ENCODE assay signal across 36 cellular contexts in the genomic region with DNA sequence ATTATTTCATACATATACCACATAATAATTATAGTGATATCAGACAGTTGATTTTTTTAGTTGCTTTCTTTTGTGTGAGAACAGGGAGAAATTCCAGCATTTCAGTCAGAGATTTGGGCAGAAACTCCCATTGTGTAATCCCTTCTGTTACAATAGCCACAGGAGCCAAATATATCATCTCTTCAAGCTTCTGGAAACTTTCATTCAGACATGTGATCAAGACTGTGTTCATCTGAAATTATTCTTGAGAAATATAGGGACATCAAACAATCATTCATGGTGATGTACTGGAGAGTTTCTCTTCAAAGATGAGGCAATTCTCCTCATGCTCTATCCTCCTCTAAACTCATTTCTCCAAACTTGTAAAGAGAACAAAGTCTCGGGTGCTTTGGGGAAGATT.
"Had no signal": no experiment of that assay in that cellular context is flagged by ENCODE, and none has a peak within 500 bp of the region (broad histone marks: within the 10 kb centered on the region; RNA-seq: fewer than 3 reads in every experiment).

No MANE protein-coding gene starts in this region.

- H3K27ac ChIP-seq: epithelial cell of prostate, heart right ventricle, left lung, lower lobe of right lung, pancreas, prostate gland, sigmoid colon, suprapubic skin, tibial artery, upper lobe of right lung had no signal

- H3K36me3 ChIP-seq: heart right ventricle, left lung, lower lobe of right lung, pancreas, prostate gland, sigmoid colon, suprapubic skin, tibial artery, upper lobe of right lung had no signal

- H3K4me1 Mint-ChIP-seq: activated CD4-positive, alpha-beta T cell treated with anti-CD3 and anti-CD28 coated beads, Interleukin-2, amount 10 ng/mL, durations not matched to agents 24 days and 14 days; activated naive CD4-positive, alpha-beta T cell treated with anti-CD3 and anti-CD28 coated beads, Interleukin-2, amount 10 ng/mL, durations not matched to agents 7 days and 5 days; activated naive CD8-positive, alpha-beta T cell treated with anti-CD3 and anti-CD28 coated beads, Interleukin-2, amount 10 ng/mL, durations not matched to agents 7 days and 5 days; central memory CD8-positive, alpha-beta T cell; naive thymus-derived CD8-positive, alpha-beta T cell; neural crest cell; stimulated activated memory B cell treated with anti-CD40 and anti-IgM and Interleukin-4, amounts not matched to agents 10 μg/mL and 1 μg/mL and 100 μg/mL, for 72 hours; stimulated activated naive CD8-positive, alpha-beta T cell treated with anti-CD3 and anti-CD28 coated beads, Interleukin-15, amount 100 ng/mL, for 72 hours had no signal

- H3K4me3 ChIP-seq: heart right ventricle, left lung, lower lobe of right lung, pancreas, prostate gland, sigmoid colon, smooth muscle cell, suprapubic skin, tibial artery, upper lobe of right lung had no signal

- ATAC-seq: heart right ventricle; left lung; lower lobe of right lung; naive thymus-derived CD8-positive, alpha-beta T cell; pancreas; stimulated activated memory B cell treated with anti-CD40 and anti-IgM and Interleukin-4, amounts not matched to agents 10 μg/mL and 1 μg/mL and 100 μg/mL, for 72 hours; stimulated activated naive CD8-positive, alpha-beta T cell treated with anti-CD3 and anti-CD28 coated beads, Interleukin-15, amount 100 ng/mL, for 72 hours; upper lobe of right lung had no signal

- H3K36me3 Mint-ChIP-seq: activated CD4-positive, alpha-beta memory T cell treated with anti-CD3 and anti-CD28 coated beads for 36 hours; activated naive CD4-positive, alpha-beta T cell treated with anti-CD3 and anti-CD28 coated beads, Interleukin-2, amount 10 ng/mL, durations not matched to agents 7 days and 5 days; activated naive CD8-positive, alpha-beta T cell treated with anti-CD3 and anti-CD28 coated beads, Interleukin-2, amount 10 ng/mL, durations not matched to agents 7 days and 5 days; naive thymus-derived CD8-positive, alpha-beta T cell; stimulated activated memory B cell treated with anti-CD40 and anti-IgM and Interleukin-4, amounts not matched to agents 10 μg/mL and 1 μg/mL and 100 μg/mL, for 72 hours had no signal

- H3K4me3 Mint-ChIP-seq: activated CD4-positive, alpha-beta memory T cell treated with anti-CD3 and anti-CD28 coated beads for 36 hours; activated CD4-positive, alpha-beta T cell treated with anti-CD3 and anti-CD28 coated beads, Interleukin-2, amount 10 ng/mL, durations not matched to agents 24 days and 14 days; activated naive CD4-positive, alpha-beta T cell treated with anti-CD3 and anti-CD28 coated beads, Interleukin-2, amount 10 ng/mL, durations not matched to agents 7 days and 5 days; activated naive CD8-positive, alpha-beta T cell treated with anti-CD3 and anti-CD28 coated beads, Interleukin-2, amount 10 ng/mL, durations not matched to agents 7 days and 5 days; activated T-helper 1 cell treated with anti-CD3 and anti-CD28 coated beads, Interleukin-12 subunit alpha, Interleukin-12 subunit beta, Interleukin-2, Interleukin-4 antibody, amounts not matched to agents 30 ng/mL and 10 ng/mL and 1 ng/mL, durations not matched to agents 14 hours and 24 hours and 36 hours; central memory CD8-positive, alpha-beta T cell; dendritic cell treated with granulocyte-macrophage colony-stimulating factor and Interleukin-4, amounts not matched to agents 40 ng/mL and 50 ng/mL, for 4 days; naive thymus-derived CD8-positive, alpha-beta T cell; neural crest cell; stimulated activated memory B cell treated with anti-CD40 and anti-IgM and Interleukin-4, amounts not matched to agents 10 μg/mL and 1 μg/mL and 100 μg/mL, for 72 hours; stimulated activated naive CD8-positive, alpha-beta T cell treated with anti-CD3 and anti-CD28 coated beads, Interleukin-15, amount 100 ng/mL, for 72 hours; T-helper 1 cell treated with Interleukin-12 subunit alpha and Interleukin-12 subunit beta and Interleukin-4 antibody, amounts not matched to agents 30 μg/mL and 1 μg/mL, for 36 hours had no signal

- H3K27me3 Mint-ChIP-seq: activated naive CD4-positive, alpha-beta T cell treated with anti-CD3 and anti-CD28 coated beads, Interleukin-2, amount 10 ng/mL, durations not matched to agents 7 days and 5 days; central memory CD8-positive, alpha-beta T cell; stimulated activated memory B cell treated with anti-CD40 and anti-IgM and Interleukin-4, amounts not matched to agents 10 μg/mL and 1 μg/mL and 100 μg/mL, for 72 hours had no signal

- H3K9me3 ChIP-seq: heart right ventricle, left lung, lower lobe of right lung, pancreas, prostate gland, sigmoid colon, suprapubic skin, tibial artery, upper lobe of right lung had no signal

- H3K27me3 ChIP-seq: heart right ventricle, left lung, pancreas, sigmoid colon, suprapubic skin, tibial artery, upper lobe of right lung had no signal

- DNase-seq: activated CD4-positive, alpha-beta memory T cell treated with anti-CD3 and anti-CD28 coated beads for 36 hours; activated CD4-positive, alpha-beta T cell treated with anti-CD3 and anti-CD28 coated beads, Interleukin-2, amount 10 ng/mL, durations not matched to agents 24 days and 14 days; activated CD4-positive, CD25-positive, alpha-beta regulatory T cell treated with anti-CD3 and anti-CD28 coated beads, Interleukin-2, amount 50 U/mL, for 72 hours; activated CD8-positive, alpha-beta memory T cell treated with anti-CD3 and anti-CD28 coated beads, Interleukin-2, amount 50 U/mL, for 4 hours; activated effector memory CD4-positive, alpha-beta T cell treated with anti-CD3 and anti-CD28 coated beads, Interleukin-2, amount 50 U/mL, for 16 hours; activated naive CD4-positive, alpha-beta T cell treated with anti-CD3 and anti-CD28 coated beads, Interleukin-2, amount 10 ng/mL, durations not matched to agents 7 days and 5 days; activated naive CD8-positive, alpha-beta T cell treated with anti-CD3 and anti-CD28 coated beads, Interleukin-2, amount 10 ng/mL, durations not matched to agents 7 days and 5 days; activated T-cell treated with anti-CD3 and anti-CD28 coated beads, Interleukin-2, amount 50 U/mL, for 1 hour; amygdala; heart right ventricle; kidney glomerular epithelial cell; left lung; lower lobe of right lung; mesenchymal stem cell; naive thymus-derived CD8-positive, alpha-beta T cell; nucleus accumbens; pancreas; retina; sigmoid colon; stimulated activated CD4-positive, alpha-beta T cell treated with anti-CD3 and anti-CD28 coated beads, Interleukin-1b, Interleukin-23, amount 100 ng/mL, for 48 hours; stimulated activated CD4-positive, alpha-beta T cell treated with anti-CD3 and anti-CD28 coated beads, Interleukin-4, amount 100 ng/mL, for 4 hours; stimulated activated CD8-positive, alpha-beta memory T cell treated with anti-CD3 and anti-CD28 coated beads, Interleukin-4, amount 100 ng/mL, for 48 hours; stimulated activated naive CD8-positive, alpha-beta T cell treated with anti-CD3 and anti-CD28 coated beads, Interleukin-15, amount 100 ng/mL, for 72 hours; T1000; tibial artery; upper lobe of right lung had no signal

- H3K27ac Mint-ChIP-seq: activated CD4-positive, alpha-beta memory T cell treated with anti-CD3 and anti-CD28 coated beads for 36 hours; activated CD4-positive, alpha-beta T cell treated with anti-CD3 and anti-CD28 coated beads, Interleukin-2, amount 10 ng/mL, durations not matched to agents 24 days and 14 days; activated naive CD4-positive, alpha-beta T cell treated with anti-CD3 and anti-CD28 coated beads, Interleukin-2, amount 10 ng/mL, durations not matched to agents 7 days and 5 days; activated naive CD8-positive, alpha-beta T cell treated with anti-CD3 and anti-CD28 coated beads, Interleukin-2, amount 10 ng/mL, durations not matched to agents 7 days and 5 days; activated T-helper 1 cell treated with anti-CD3 and anti-CD28 coated beads, Interleukin-12 subunit alpha, Interleukin-12 subunit beta, Interleukin-2, Interleukin-4 antibody, amounts not matched to agents 30 ng/mL and 10 ng/mL and 1 ng/mL, durations not matched to agents 14 hours and 24 hours and 36 hours; dendritic cell treated with granulocyte-macrophage colony-stimulating factor and Interleukin-4, amounts not matched to agents 40 ng/mL and 50 ng/mL, for 4 days; naive thymus-derived CD8-positive, alpha-beta T cell; stimulated activated memory B cell treated with anti-CD40 and anti-IgM and Interleukin-4, amounts not matched to agents 10 μg/mL and 1 μg/mL and 100 μg/mL, for 72 hours; stimulated activated naive CD8-positive, alpha-beta T cell treated with anti-CD3 and anti-CD28 coated beads, Interleukin-15, amount 100 ng/mL, for 72 hours; T-helper 1 cell treated with Interleukin-12 subunit alpha and Interleukin-12 subunit beta and Interleukin-4 antibody, amounts not matched to agents 30 μg/mL and 1 μg/mL, for 36 hours had no signal

- H3K4me1 ChIP-seq: left lung, lower lobe of right lung, pancreas, prostate gland, sigmoid colon, suprapubic skin, tibial artery, upper lobe of right lung had no signal

- H3K9me3 Mint-ChIP-seq: activated CD4-positive, alpha-beta memory T cell treated with anti-CD3 and anti-CD28 coated beads for 36 hours; activated naive CD4-positive, alpha-beta T cell treated with anti-CD3 and anti-CD28 coated beads, Interleukin-2, amount 10 ng/mL, durations not matched to agents 7 days and 5 days; activated naive CD8-positive, alpha-beta T cell treated with anti-CD3 and anti-CD28 coated beads, Interleukin-2, amount 10 ng/mL, durations not matched to agents 7 days and 5 days; activated T-helper 1 cell treated with anti-CD3 and anti-CD28 coated beads, Interleukin-12 subunit alpha, Interleukin-12 subunit beta, Interleukin-2, Interleukin-4 antibody, amounts not matched to agents 30 ng/mL and 10 ng/mL and 1 ng/mL, durations not matched to agents 14 hours and 24 hours and 36 hours; central memory CD8-positive, alpha-beta T cell; dendritic cell treated with granulocyte-macrophage colony-stimulating factor and Interleukin-4, amounts not matched to agents 40 ng/mL and 50 ng/mL, for 4 days; naive thymus-derived CD8-positive, alpha-beta T cell; stimulated activated memory B cell treated with anti-CD40 and anti-IgM and Interleukin-4, amounts not matched to agents 10 μg/mL and 1 μg/mL and 100 μg/mL, for 72 hours; stimulated activated naive CD8-positive, alpha-beta T cell treated with anti-CD3 and anti-CD28 coated beads, Interleukin-15, amount 100 ng/mL, for 72 hours; T-helper 1 cell treated with Interleukin-12 subunit alpha and Interleukin-12 subunit beta and Interleukin-4 antibody, amounts not matched to agents 30 μg/mL and 1 μg/mL, for 36 hours had no signal
